In the genomic region with DNA sequence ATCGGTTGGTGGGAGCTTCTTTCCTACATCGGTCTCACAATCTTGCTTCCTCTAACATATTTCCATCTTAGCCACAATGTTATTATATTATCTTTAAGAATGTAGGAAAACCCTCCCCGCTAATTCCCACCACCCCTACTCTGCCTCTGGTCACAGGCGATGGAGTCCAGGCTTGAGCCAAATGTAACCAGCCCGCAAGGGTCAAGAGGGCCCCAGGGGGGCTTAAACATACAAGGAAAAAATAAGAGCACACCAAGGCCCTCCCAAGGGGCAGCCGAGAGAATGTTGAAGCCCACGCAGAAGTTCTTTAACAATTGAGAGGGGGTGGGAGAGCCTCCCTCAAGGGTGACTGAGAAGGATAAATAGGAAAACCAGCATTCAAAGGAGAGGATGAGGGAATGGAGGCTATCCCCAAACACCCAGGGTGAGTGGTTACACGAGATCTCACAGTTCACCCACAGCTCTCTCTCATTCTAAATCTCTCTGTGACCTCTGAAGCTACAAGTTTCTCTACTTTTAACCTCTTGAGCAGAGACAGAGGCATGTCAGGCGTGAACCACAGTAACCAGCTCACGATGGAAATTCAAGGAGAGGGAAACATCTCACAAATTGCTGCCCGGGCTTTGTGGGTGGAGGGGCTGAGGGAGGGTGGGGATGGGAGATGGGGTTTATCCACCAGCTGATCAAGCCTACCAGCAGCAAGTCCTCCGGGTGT, we compare ENCODE assay signal across 13 cellular contexts. TPM values are rescaled to one million over a fixed set of nuclear protein-coding genes. Genes with fewer than 3 reads are reported as not detected.
DNase-seq lines count a peak whose midpoint lies in the region; ATAC-seq and TF ChIP-seq lines count a peak whose summit lies in the region.
"Had no signal": no experiment of that assay in that cellular context is flagged by ENCODE, and none has a peak within 500 bp of the region (broad histone marks: within the 10 kb centered on the region; RNA-seq: fewer than 3 reads in every experiment).

No MANE protein-coding gene starts in this region.

- H3K4me3 ChIP-seq in MG63 = 0 out of 2 replicates have a peak overlapping the region, but pooled peaks have one; percentile 1
- H3K4me3 ChIP-seq in cardiac fibroblast (replicated peaks in 1 of 2; ENCODE audit: low read depth in 2 of 2, low read length in 2 of 2) = peak overlapping the region in 1 of 2 donors; percentile 27
- H3K4me3 ChIP-seq in mesodermal cell (ENCODE audit: extremely low read depth, insufficient read depth, low read length, poor library complexity, severe bottlenecking) = no peak overlapping the region
- no peak overlapping the region for H3K4me3 ChIP-seq in urinary bladder (ENCODE audit: low read depth, low read length)
- H3K4me3 ChIP-seq: dorsolateral prefrontal cortex had no signal

- peak overlapping the region; percentile 96 for H3K27ac ChIP-seq in mesodermal cell (ENCODE audit: low read depth, low read length, severe bottlenecking)
- H3K27ac ChIP-seq in urinary bladder (ENCODE audit: low read depth) = peak overlapping the region; percentile 71
- H3K27ac ChIP-seq: VCaP had no signal

- H3K36me3 ChIP-seq in MG63 (no peaks in the 10 kb centered on the region), mesodermal cell (ENCODE audit: control insufficient read depth, insufficient read depth, low read length) (no peaks in the 10 kb centered on the region), urinary bladder (ENCODE audit: insufficient read depth) (no peaks in the 10 kb centered on the region)

- ATAC-seq in GM18868 (IDR thresholded peaks at IDR 0.05; ENCODE audit: unreplicated experiment) (no peak), GM18870 (IDR thresholded peaks at IDR 0.05; ENCODE audit: unreplicated experiment) (no peak)

- H3K9me3 ChIP-seq in MG63 = no peaks in the 10 kb centered on the region
- no peaks in the 10 kb centered on the region for H3K9me3 ChIP-seq in mesodermal cell (ENCODE audit: control insufficient read depth, low read length)

- WGBS in mesodermal cell (ENCODE audit: insufficient coverage in 2 of 2), 2 experiments = 70 to 93% methylated on average over 4 to 6 of the region's 12 CpGs
- 77% methylated on average over 12 of the region's 12 CpGs for WGBS in urinary bladder

- DNase-seq in MG63 (no peak), cardiac fibroblast (ENCODE audit: low read depth in 2 of 2) (peak; percentile 62 to 71)
- no peak for DNase-seq in stimulated activated CD4-positive, alpha-beta T cell treated with anti-CD3 and anti-CD28 coated beads, Interleukin-12 subunit alpha, Interleukin-12 subunit beta, amount 100 ng/mL, for 4 hours
- DNase-seq: dorsolateral prefrontal cortex, KG1, NCI-H2227 treated with DMSO at 0.1 percent for 48 hours, nephron progenitor cell had no signal

- TF ChIP-seq CTCF in cardiac fibroblast (IDR thresholded peaks at IDR 0.05; ENCODE audit: low read depth, low read length) = no peak

- H3K4me1 ChIP-seq in mesodermal cell (ENCODE audit: control insufficient read depth, insufficient read depth, low read length, poor library complexity, severe bottlenecking) (peaks cover 45% of the 10 kb centered on the region), urinary bladder (ENCODE audit: insufficient read depth) (no peaks in the 10 kb centered on the region)

- no peaks in the 10 kb centered on the region for H3K27me3 ChIP-seq in MG63

RNA-seq across cellular contexts. Expression of gene UACA, which starts 31.4 kb away (rescaled TPM):
- 37.6 and 51.6 TPM in 2 replicates for total RNA-seq in MG63 (2014; rRNA removed; shearing (Covaris generic); ENCODE audit: low replicate concordance)
- polyA plus RNA-seq in mesodermal cell (2013, experiment 1 of 2) = 83.3 TPM
- 102 TPM for polyA plus RNA-seq in mesodermal cell (2013, experiment 2 of 2)
- 195 TPM for total RNA-seq in urinary bladder
- 12.8 TPM for polyA plus RNA-seq in urinary bladder

RNA-seq across cellular contexts. Expression of gene LARP6, which starts 59.2 kb away (rescaled TPM):
- total RNA-seq in MG63 (2014; rRNA removed; shearing (Covaris generic); ENCODE audit: low replicate concordance) = 62.8 and 116 TPM in 2 replicates
- polyA plus RNA-seq in mesodermal cell (2013, experiment 1 of 2) = 22.8 TPM
- 20.9 TPM for polyA plus RNA-seq in mesodermal cell (2013, experiment 2 of 2)
- 6.9 TPM for total RNA-seq in urinary bladder
- polyA plus RNA-seq in urinary bladder = 16.7 TPM
- total RNA-seq: activated T-helper 2 cell treated with anti-CD3 and anti-CD28 coated beads, Interferon-gamma antibody, Interleukin-2, Interleukin-4, amounts not matched to agents 10 μg/mL and 5 μg/mL and 100 μg/mL, durations not matched to agents 14 hours and 24 hours and 36 hours had no signal

Comparison
In these comparisons a context has a peak if more than half of its experiments do, and no peak if none do; other contexts are left out.
1. DNase-seq: peak in cardiac fibroblast (2 of 2); none in MG63 (single experiment) and stimulated activated CD4-positive, alpha-beta T cell treated with anti-CD3 and anti-CD28 coated beads, Interleukin-12 subunit alpha, Interleukin-12 subunit beta, amount 100 ng/mL, for 4 hours (single experiment).